Comparison of ENCODE assay signal across 21 cellular contexts in the genomic region with DNA sequence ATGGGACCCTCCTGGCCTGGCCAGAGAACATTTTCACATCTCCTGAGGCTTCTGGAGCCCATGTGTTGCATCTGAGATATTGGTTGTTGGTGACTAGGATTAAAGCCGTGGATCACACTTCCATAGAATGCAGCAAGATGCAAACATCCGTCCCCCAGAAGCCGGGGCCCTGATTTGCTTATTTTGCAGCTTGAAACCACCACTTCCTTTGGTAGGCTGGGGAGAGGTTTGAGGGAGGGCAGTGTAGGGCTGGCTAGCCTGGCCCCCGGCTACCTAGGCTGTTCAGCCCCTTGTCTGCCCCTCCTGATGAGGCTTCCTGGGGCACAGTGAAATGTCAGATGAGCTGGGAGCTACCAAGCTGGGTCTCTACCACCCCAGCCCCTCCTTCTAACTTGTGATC.
DNase-seq lines count a peak whose midpoint lies in the region; ATAC-seq and TF ChIP-seq lines count a peak whose summit lies in the region.
"Had no signal": no experiment of that assay in that cellular context is flagged by ENCODE, and none has a peak within 500 bp of the region (broad histone marks: within the 10 kb centered on the region; RNA-seq: fewer than 3 reads in every experiment).

No MANE protein-coding gene starts in this region.

- peaks cover 0 to 4% (median 0%) of the 10 kb centered on the region in 4 donors for H3K4me1 ChIP-seq in Peyer's patch
- H3K4me1 ChIP-seq: Caco-2, SJCRH30 had no signal

- intact Hi-C loops in cardiac septum (cut with DNase I), result no loop called here

- no peaks in the 10 kb centered on the region for H3K27me3 Mint-ChIP-seq in naive thymus-derived CD8-positive, alpha-beta T cell
- H3K27me3 Mint-ChIP-seq in glutamatergic neuron (ENCODE audit: unreplicated experiment), result no peaks in the 10 kb centered on the region

- ATAC-seq in GM21423 (IDR thresholded peaks at IDR 0.05; ENCODE audit: unreplicated experiment), result peak; percentile 56
- ATAC-seq in naive thymus-derived CD8-positive, alpha-beta T cell, result peak; percentile 47 to 67
- ATAC-seq in GM21367 (IDR thresholded peaks at IDR 0.05; ENCODE audit: unreplicated experiment), result no peak
- ATAC-seq: GM23338, HepG2 had no signal

- TF ChIP-seq POLR2A in Peyer's patch (IDR thresholded peaks at IDR 0.05), result no peak

- TF ChIP-seq CTCF in GM12865 (IDR thresholded peaks at IDR 0.05; ENCODE audit: insufficient read depth, low read depth, low read length, missing control alignments) (no peak), Peyer's patch (IDR thresholded peaks at IDR 0.05) (no peak), glutamatergic neuron (IDR thresholded peaks at IDR 0.05; ENCODE audit: partially characterized antibody, unreplicated experiment) (no peak)

- no peaks in the 10 kb centered on the region for H3K9me3 ChIP-seq in Peyer's patch
- H3K9me3 ChIP-seq: Caco-2, SJCRH30 had no signal

- H3K36me3 ChIP-seq in Peyer's patch, result no peaks in the 10 kb centered on the region
- H3K36me3 ChIP-seq: SJCRH30 had no signal

- DNase-seq in GM12865 (ENCODE audit: low read depth), result peak; percentile 35
- peak in 2 of 3 donors; percentile 30 to 57 for DNase-seq in Peyer's patch
- DNase-seq in naive thymus-derived CD8-positive, alpha-beta T cell, result peak in 1 of 10 donors; percentile 21
- no peak for DNase-seq in cardiac septum (ENCODE audit: low spot score)
- DNase-seq in glutamatergic neuron, result no peak
- no peak for DNase-seq in activated CD8-positive, alpha-beta memory T cell treated with anti-CD3 and anti-CD28 coated beads, Interleukin-2, amount 50 U/mL, for 4 hours
- DNase-seq: Caco-2, DMS153, EL, KBM-7, NCI-H1105 treated with DMSO at 0.1 percent for 48 hours, NCI-H1694, NCI-H2227 treated with DMSO at 0.1 percent for 48 hours, NCI-H510A treated with DMSO at 0.1 percent for 48 hours, NCI-H774, PC-9, SJCRH30 had no signal

- peak overlapping the region in 5 of 10 donors; percentile 3 to 54 (median 24) for H3K4me3 Mint-ChIP-seq in naive thymus-derived CD8-positive, alpha-beta T cell
- no peak overlapping the region for H3K4me3 Mint-ChIP-seq in glutamatergic neuron (ENCODE audit: unreplicated experiment)
- H3K4me3 Mint-ChIP-seq: GM23338 had no signal

- H3K36me3 Mint-ChIP-seq in naive thymus-derived CD8-positive, alpha-beta T cell, result no peaks in the 10 kb centered on the region
- no peaks in the 10 kb centered on the region for H3K36me3 Mint-ChIP-seq in glutamatergic neuron (ENCODE audit: unreplicated experiment)

- POLR2A ChIA-PET in naive thymus-derived CD8-positive, alpha-beta T cell (lab: Charles Lee), result interaction anchor here (1.0 kb wide), 1 partner anchor 15 kb away, joined by 6 read pairs; no protein-coding TSS in a partner anchor

- H3K27ac ChIP-seq in Peyer's patch, result no peak overlapping the region
- H3K27ac ChIP-seq: PC-9, SJCRH30 had no signal

- H3K27ac Mint-ChIP-seq in naive thymus-derived CD8-positive, alpha-beta T cell, result peak overlapping the region in 4 of 10 donors; percentile 13 to 74 (median 34)
- H3K27ac Mint-ChIP-seq in glutamatergic neuron (ENCODE audit: unreplicated experiment), result no peak overlapping the region
- H3K27ac Mint-ChIP-seq: GM23338 had no signal

- no peaks in the 10 kb centered on the region for H3K27me3 ChIP-seq in Peyer's patch
- H3K27me3 ChIP-seq: SJCRH30 had no signal

- H3K4me3 ChIP-seq in GM12865 (ENCODE audit: low read depth, low read length) (no peak overlapping the region), Peyer's patch (no peak overlapping the region)
- H3K4me3 ChIP-seq: GM23338, PC-9, SJCRH30 had no signal

- no peaks in the 10 kb centered on the region for H3K9me3 Mint-ChIP-seq in naive thymus-derived CD8-positive, alpha-beta T cell
- H3K9me3 Mint-ChIP-seq in glutamatergic neuron (ENCODE audit: unreplicated experiment), result no peaks in the 10 kb centered on the region
- H3K9me3 Mint-ChIP-seq: GM23338 had no signal

- peaks cover 35 to 65% (median 50%) of the 10 kb centered on the region in 4 donors for H3K4me1 Mint-ChIP-seq in naive thymus-derived CD8-positive, alpha-beta T cell
- peaks cover 3% of the 10 kb centered on the region for H3K4me1 Mint-ChIP-seq in glutamatergic neuron (ENCODE audit: low read depth, unreplicated experiment)

Comparison
In these comparisons a context has a peak if more than half of its experiments do, and no peak if none do; other contexts are left out.
1. DNase-seq: peak in GM12865 (single experiment) and Peyer's patch (2 of 3); none in cardiac septum (single experiment), glutamatergic neuron (single experiment) and activated CD8-positive, alpha-beta memory T cell treated with anti-CD3 and anti-CD28 coated beads, Interleukin-2, amount 50 U/mL, for 4 hours (single experiment).